ENCODE assay signal across 2 cellular contexts in the genomic region with DNA sequence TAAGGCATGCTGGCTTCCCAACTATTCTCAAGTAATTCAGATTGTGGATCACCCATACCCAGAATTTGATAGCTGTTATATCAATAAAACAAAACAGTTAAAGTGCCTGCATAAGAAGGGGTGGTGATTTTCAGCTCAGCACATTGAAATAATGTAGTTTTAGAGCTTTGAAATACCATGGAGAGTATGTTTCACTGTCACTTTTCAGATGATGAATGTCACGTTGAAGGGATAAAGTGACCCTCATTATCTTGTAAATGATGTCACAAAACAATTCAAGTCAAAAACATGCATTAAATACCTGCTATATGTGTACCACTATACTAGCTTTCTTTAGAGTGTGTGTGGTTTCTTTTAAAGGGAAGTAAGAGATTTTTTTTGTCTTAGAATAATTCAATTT.
A peak's percentile ranks its signal among the peaks of the same experiment; 100 is the strongest.
TF ChIP-seq lines count a peak whose summit lies in the region.

No MANE protein-coding gene starts in this region.

TF ChIP-seq in HEK293, 187 proteins besides CTCF, POLR2A, EP300 and RAD21:
- TF ChIP-seq, protein P1, sequence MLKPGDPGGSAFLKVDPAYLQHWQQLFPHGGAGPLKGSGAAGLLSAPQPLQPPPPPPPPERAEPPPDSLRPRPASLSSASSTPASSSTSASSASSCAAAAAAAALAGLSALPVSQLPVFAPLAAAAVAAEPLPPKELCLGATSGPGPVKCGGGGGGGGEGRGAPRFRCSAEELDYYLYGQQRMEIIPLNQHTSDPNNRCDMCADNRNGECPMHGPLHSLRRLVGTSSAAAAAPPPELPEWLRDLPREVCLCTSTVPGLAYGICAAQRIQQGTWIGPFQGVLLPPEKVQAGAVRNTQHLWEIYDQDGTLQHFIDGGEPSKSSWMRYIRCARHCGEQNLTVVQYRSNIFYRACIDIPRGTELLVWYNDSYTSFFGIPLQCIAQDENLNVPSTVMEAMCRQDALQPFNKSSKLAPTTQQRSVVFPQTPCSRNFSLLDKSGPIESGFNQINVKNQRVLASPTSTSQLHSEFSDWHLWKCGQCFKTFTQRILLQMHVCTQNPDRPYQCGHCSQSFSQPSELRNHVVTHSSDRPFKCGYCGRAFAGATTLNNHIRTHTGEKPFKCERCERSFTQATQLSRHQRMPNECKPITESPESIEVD (tag by site-specific recombination; IDR thresholded peaks at IDR 0.05): peak; percentile 49
- TF ChIP-seq KLF10 (tag by site-specific recombination; IDR thresholded peaks at IDR 0.05): no peak
TF ChIP-seq in HEK293: peak in this region for 1.

TF ChIP-seq in HEK293T, 16 proteins besides CTCF, POLR2A, EP300 and RAD21 (continued from another document):
- TF ChIP-seq, protein P2, sequence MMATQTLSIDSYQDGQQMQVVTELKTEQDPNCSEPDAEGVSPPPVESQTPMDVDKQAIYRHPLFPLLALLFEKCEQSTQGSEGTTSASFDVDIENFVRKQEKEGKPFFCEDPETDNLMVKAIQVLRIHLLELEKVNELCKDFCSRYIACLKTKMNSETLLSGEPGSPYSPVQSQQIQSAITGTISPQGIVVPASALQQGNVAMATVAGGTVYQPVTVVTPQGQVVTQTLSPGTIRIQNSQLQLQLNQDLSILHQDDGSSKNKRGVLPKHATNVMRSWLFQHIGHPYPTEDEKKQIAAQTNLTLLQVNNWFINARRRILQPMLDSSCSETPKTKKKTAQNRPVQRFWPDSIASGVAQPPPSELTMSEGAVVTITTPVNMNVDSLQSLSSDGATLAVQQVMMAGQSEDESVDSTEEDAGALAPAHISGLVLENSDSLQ (IDR thresholded peaks at IDR 0.05): 0 out of 2 replicates have a peak, but pooled peaks have one; percentile 10
